35 cellular contexts compared by ENCODE assay signal in the genomic region with DNA sequence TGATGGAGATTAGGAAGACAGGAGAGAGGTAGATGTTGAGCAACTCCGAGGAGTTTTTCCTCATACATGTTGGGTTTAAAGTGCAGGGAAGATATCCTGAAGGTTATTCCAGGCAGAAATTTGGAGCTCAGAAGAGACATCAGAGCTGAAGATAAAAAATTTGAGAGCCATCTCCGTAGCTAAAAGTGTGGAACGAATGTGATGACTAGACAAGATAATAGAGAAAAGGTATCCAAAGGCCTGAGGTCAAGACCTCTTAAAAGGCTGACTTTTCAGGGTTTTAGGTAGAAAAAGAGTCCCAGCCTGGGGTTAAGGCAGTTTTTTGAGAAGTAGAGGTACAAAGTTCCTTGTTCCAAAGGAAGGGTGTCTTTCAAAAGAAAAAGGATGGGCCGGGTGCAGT.
"Had no signal": no experiment of that assay in that cellular context is flagged by ENCODE, and none has a peak within 500 bp of the region (broad histone marks: within the 10 kb centered on the region; RNA-seq: fewer than 3 reads in every experiment).

No MANE protein-coding gene starts in this region.

- DNase-seq: Karpas-422, Kasumi-1, MG63, MM.1S, MV-4-11, NCI-H1048, NCI-H1092, NCI-H1092 treated with DMSO at 0.1 percent for 48 hours, NCI-H1105, NCI-H1105 treated with DMSO at 0.1 percent for 48 hours, NCI-H1417, NCI-H1417 treated with DMSO at 0.1 percent for 48 hours, NCI-H1436, NCI-H1436 treated with DMSO at 0.1 percent for 48 hours, NCI-H146, NCI-H1694, NCI-H1694 treated with DMSO at 0.1 percent for 48 hours, NCI-H187, NCI-H187 treated with DMSO at 0.1 percent for 48 hours, NCI-H1930, NCI-H2029, NCI-H2029 treated with DMSO at 0.1 percent for 48 hours, NCI-H2081, NCI-H2081 treated with DMSO at 0.1 percent for 48 hours, NCI-H2107, NCI-H2171, NCI-H2171 treated with DMSO at 0.1 percent for 48 hours, NCI-H2227 treated with DMSO at 0.1 percent for 48 hours, NCI-H226, NCI-H345, NCI-H446, NCI-H446 treated with DMSO at 0.1 percent for 48 hours, NCI-H510A, NCI-H510A treated with DMSO at 0.1 percent for 48 hours, NCI-H524 had no signal

- H3K4me3 ChIP-seq: MG63 had no signal

- H3K36me3 ChIP-seq: MG63 had no signal

- H3K9me3 ChIP-seq: MG63 had no signal

- H3K27me3 ChIP-seq: MG63 had no signal
